14 cellular contexts compared by ENCODE assay signal in the genomic region with DNA sequence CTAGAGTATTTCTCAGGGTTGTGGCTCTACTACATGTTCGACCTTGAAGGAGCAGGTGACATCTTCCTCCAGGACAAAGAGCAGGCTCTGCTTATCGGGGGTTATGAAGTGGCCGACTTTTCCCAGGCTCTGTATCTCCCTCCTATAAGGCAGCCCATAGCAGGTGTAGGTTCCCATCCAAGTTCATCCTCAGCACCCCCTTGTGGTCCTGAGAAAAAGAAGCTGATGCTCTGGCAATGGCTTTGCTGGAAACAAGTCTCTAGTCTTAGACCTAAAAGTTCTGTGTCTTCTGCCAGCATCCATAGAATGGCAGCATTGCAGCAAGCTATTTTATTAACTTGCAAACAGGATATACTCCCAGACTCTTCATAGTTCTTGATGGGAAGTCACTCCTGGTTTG.
DNase-seq lines count a peak whose midpoint lies in the region; ATAC-seq and TF ChIP-seq lines count a peak whose summit lies in the region.
"Had no signal": no experiment of that assay in that cellular context is flagged by ENCODE, and none has a peak within 500 bp of the region (broad histone marks: within the 10 kb centered on the region; RNA-seq: fewer than 3 reads in every experiment).

No MANE protein-coding gene starts in this region.

- H3K9me3 ChIP-seq in OCI-LY7 (ENCODE audit: low read length) (no peaks in the 10 kb centered on the region), hepatocyte (ENCODE audit: low read depth) (no peaks in the 10 kb centered on the region), mucosa of descending colon (no peaks in the 10 kb centered on the region)
- H3K9me3 ChIP-seq: prostate gland had no signal

- H3K36me3 ChIP-seq in OCI-LY7 (ENCODE audit: insufficient read depth, low read length) (no peaks in the 10 kb centered on the region), hepatocyte (replicated peaks; ENCODE audit: insufficient read depth, low read depth) (no peaks in the 10 kb centered on the region), mucosa of descending colon (ENCODE audit: low read depth) (no peaks in the 10 kb centered on the region)
- H3K36me3 ChIP-seq: prostate gland had no signal

- H3K27ac ChIP-seq in C4-2B, result no peak overlapping the region
- no peak overlapping the region for H3K27ac ChIP-seq in OCI-LY7 (ENCODE audit: low read depth, low read length, poor library complexity, severe bottlenecking)
- no peak overlapping the region for H3K27ac ChIP-seq in hepatocyte
- H3K27ac ChIP-seq: prostate gland, VCaP had no signal

- BruUV-seq in OCI-LY7 (replicated peaks; lab: Mats Ljungman, UMichigan), result no TSS peak

- H3K4me1 Mint-ChIP-seq in activated CD4-positive, alpha-beta memory T cell treated with anti-CD3 and anti-CD28 coated beads for 36 hours (ENCODE audit: low read depth), result no peaks in the 10 kb centered on the region
- H3K4me1 Mint-ChIP-seq: activated naive CD8-positive, alpha-beta T cell treated with anti-CD3 and anti-CD28 coated beads for 36 hours had no signal

- H3K9me2 ChIP-seq in OCI-LY7 (ENCODE audit: insufficient read depth, low read length) (no peaks in the 10 kb centered on the region), hepatocyte (replicated peaks; ENCODE audit: insufficient read depth) (no peaks in the 10 kb centered on the region)

- ATAC-seq in HG02884 (IDR thresholded peaks at IDR 0.05; ENCODE audit: unreplicated experiment) (no peak), mucosa of descending colon (no peak), HG02571 (IDR thresholded peaks at IDR 0.05; ENCODE audit: unreplicated experiment) (no peak)

- TF ChIP-seq CTCF in C4-2B (conservative IDR thresholded peaks at IDR 0.05), result 0 out of 2 replicates have a peak, but pooled peaks have one; percentile 17
- TF ChIP-seq CTCF in OCI-LY7 (conservative IDR thresholded peaks at IDR 0.05; ENCODE audit: low read length), result peak; percentile 42
- TF ChIP-seq CTCF in hepatocyte (IDR thresholded peaks at IDR 0.05; ENCODE audit: poor library complexity), result peak; percentile 21
- TF ChIP-seq CTCF in mucosa of descending colon (IDR thresholded peaks at IDR 0.05), result no peak

- POLR2A ChIA-PET in OCI-LY7 (lab: Charles Lee), result no interaction called here
- POLR2A ChIA-PET in activated CD4-positive, alpha-beta memory T cell treated with anti-CD3 and anti-CD28 coated beads for 36 hours (lab: Charles Lee), result no interaction called here

- H3K4me1 ChIP-seq in OCI-LY7 (ENCODE audit: insufficient read depth, low read length, poor library complexity, severe bottlenecking) (no peaks in the 10 kb centered on the region), hepatocyte (ENCODE audit: insufficient read depth) (no peaks in the 10 kb centered on the region), mucosa of descending colon (ENCODE audit: low read depth) (no peaks in the 10 kb centered on the region)
- H3K4me1 ChIP-seq: prostate gland had no signal

- WGBS in hepatocyte (ENCODE audit: low lambda C conversion rate, missing lambda C conversion rate), result 66% methylated on average over 3 of the region's 3 CpGs

- no peaks in the 10 kb centered on the region for H3K36me3 Mint-ChIP-seq in activated CD4-positive, alpha-beta memory T cell treated with anti-CD3 and anti-CD28 coated beads for 36 hours
- H3K36me3 Mint-ChIP-seq: activated naive CD8-positive, alpha-beta T cell treated with anti-CD3 and anti-CD28 coated beads for 36 hours had no signal

- no peaks in the 10 kb centered on the region for H3K79me2 ChIP-seq in OCI-LY7 (ENCODE audit: insufficient read depth, low read depth, low read length)
- no peaks in the 10 kb centered on the region for H3K79me2 ChIP-seq in hepatocyte

- no peak overlapping the region for H3K4me3 ChIP-seq in OCI-LY7 (ENCODE audit: low read depth, low read length, poor library complexity, severe bottlenecking)
- no peak overlapping the region for H3K4me3 ChIP-seq in hepatocyte
- H3K4me3 ChIP-seq in mucosa of descending colon, result no peak overlapping the region
- H3K4me3 ChIP-seq: prostate gland had no signal

- no peaks in the 10 kb centered on the region for H3K27me3 ChIP-seq in hepatocyte

- H3K4me2 ChIP-seq in OCI-LY7 (ENCODE audit: low read length) (no peak overlapping the region), hepatocyte (no peak overlapping the region)

- H3K27ac Mint-ChIP-seq in activated CD4-positive, alpha-beta memory T cell treated with anti-CD3 and anti-CD28 coated beads for 36 hours, result no peak overlapping the region
- H3K27ac Mint-ChIP-seq: activated naive CD8-positive, alpha-beta T cell treated with anti-CD3 and anti-CD28 coated beads for 36 hours had no signal

- no peaks in the 10 kb centered on the region for H3K27me3 Mint-ChIP-seq in activated CD4-positive, alpha-beta memory T cell treated with anti-CD3 and anti-CD28 coated beads for 36 hours
- H3K27me3 Mint-ChIP-seq: activated naive CD8-positive, alpha-beta T cell treated with anti-CD3 and anti-CD28 coated beads for 36 hours had no signal

- H2AFZ ChIP-seq in OCI-LY7 (ENCODE audit: low read length) (no peak overlapping the region), hepatocyte (no peak overlapping the region)

- intact Hi-C loops in OCI-LY7 (cut with micrococcal nuclease; ENCODE audit: unreplicated experiment), result no loop called here
- intact Hi-C loops in mucosa of descending colon (cut with DNase I, micrococcal nuclease), result no loop called here
- intact Hi-C loops in activated CD4-positive, alpha-beta memory T cell treated with anti-CD3 and anti-CD28 coated beads for 36 hours (cut with micrococcal nuclease), result loop anchor here (5.0 kb wide), 1 partner anchor 588 kb away; no protein-coding TSS in a partner anchor

- CTCF ChIA-PET in OCI-LY7 (lab: Charles Lee; ENCODE audit: unreplicated experiment), result no interaction called here
- CTCF ChIA-PET in activated CD4-positive, alpha-beta memory T cell treated with anti-CD3 and anti-CD28 coated beads for 36 hours (lab: Charles Lee), result no interaction called here

- H4K20me1 ChIP-seq in OCI-LY7 (ENCODE audit: insufficient read depth, low read length), result no peaks in the 10 kb centered on the region
- H4K20me1 ChIP-seq in hepatocyte (ENCODE audit: insufficient read depth, poor library complexity, severe bottlenecking), result no peaks in the 10 kb centered on the region

- peak; percentile 9 for DNase-seq in H4 (ENCODE audit: low spot score)
- peak; percentile 3 for DNase-seq in OCI-LY7 (ENCODE audit: low spot score)
- DNase-seq in hepatocyte (ENCODE audit: low spot score), result peak; percentile 16
- DNase-seq in mucosa of descending colon, result no peak
- DNase-seq in activated CD4-positive, alpha-beta memory T cell treated with anti-CD3 and anti-CD28 coated beads for 36 hours, result no peak
- DNase-seq: activated CD8-positive, alpha-beta memory T cell treated with anti-CD3 and anti-CD28 coated beads, Interleukin-2, amount 50 U/mL, for 4 hours; activated naive CD8-positive, alpha-beta T cell treated with anti-CD3 and anti-CD28 coated beads for 36 hours; kidney; NCI-H1436 treated with DMSO at 0.1 percent for 48 hours had no signal

- H3K4me3 Mint-ChIP-seq in activated CD4-positive, alpha-beta memory T cell treated with anti-CD3 and anti-CD28 coated beads for 36 hours, result no peak overlapping the region
- H3K4me3 Mint-ChIP-seq: activated naive CD8-positive, alpha-beta T cell treated with anti-CD3 and anti-CD28 coated beads for 36 hours had no signal

- H3K9me3 Mint-ChIP-seq in activated CD4-positive, alpha-beta memory T cell treated with anti-CD3 and anti-CD28 coated beads for 36 hours, result no peaks in the 10 kb centered on the region
- H3K9me3 Mint-ChIP-seq: activated naive CD8-positive, alpha-beta T cell treated with anti-CD3 and anti-CD28 coated beads for 36 hours had no signal

Comparison
In these comparisons a context has a peak if more than half of its experiments do, and no peak if none do; other contexts are left out.
1. DNase-seq: peak in H4 (single experiment), OCI-LY7 (single experiment) and hepatocyte (single experiment); none in mucosa of descending colon (0 of 3) and activated CD4-positive, alpha-beta memory T cell treated with anti-CD3 and anti-CD28 coated beads for 36 hours (single experiment).